In genomic region chr22:47631571-47632102, GRCh38 we compare ENCODE assay signal across 1 cellular context.
TF ChIP-seq lines count a peak whose summit lies in the region.

No MANE protein-coding gene starts in this region.

TF ChIP-seq in K562, 482 proteins besides CTCF, POLR2A, EP300 and RAD21 (continued from another document and continues in another):
- TF ChIP-seq RERE (CRISPR knock-in tag; IDR thresholded peaks at IDR 0.05; ENCODE audit: borderline replicate concordance) (no peak), ZNF217 (CRISPR knock-in tag; IDR thresholded peaks at IDR 0.05) (no peak), FIP1L1 (IDR thresholded peaks at IDR 0.05; ENCODE audit: low read depth, low read length, poor library complexity, severe bottlenecking) (no peak), RBM34 (IDR thresholded peaks at IDR 0.05; ENCODE audit: borderline replicate concordance, insufficient read depth, low read length) (no peak), SIRT6 (IDR thresholded peaks at IDR 0.05; ENCODE audit: low read depth, low read length) (no peak), ILF3 (IDR thresholded peaks at IDR 0.05; ENCODE audit: borderline replicate concordance) (no peak), ZNF408 (CRISPR knock-in tag; IDR thresholded peaks at IDR 0.05; ENCODE audit: low read depth) (no peak), MLX (CRISPR knock-in tag; conservative IDR thresholded peaks at IDR 0.05) (no peak), SNIP1 (IDR thresholded peaks at IDR 0.05; ENCODE audit: low read depth) (no peak), NR2C1 (IDR thresholded peaks at IDR 0.05) (no peak), NR2C1 (tag; IDR thresholded peaks at IDR 0.05) (no peak), SLC30A9 (CRISPR knock-in tag; IDR thresholded peaks at IDR 0.05) (no peak), PKNOX1 (IDR thresholded peaks at IDR 0.05) (no peak), KHSRP (IDR thresholded peaks at IDR 0.05) (no peak), OTX1 (CRISPR knock-in tag; IDR thresholded peaks at IDR 0.05) (no peak), PHF21A (IDR thresholded peaks at IDR 0.05; ENCODE audit: borderline replicate concordance, low read depth) (no peak), ZC3H11A (IDR thresholded peaks at IDR 0.05; ENCODE audit: low read depth, low read length) (no peak), GABPB2 (CRISPR knock-in tag; conservative IDR thresholded peaks at IDR 0.05) (no peak), RBM39 (optimal IDR thresholded peaks at IDR 0.05; ENCODE audit: low read depth, low read length) (no peak), ARID2 (IDR thresholded peaks at IDR 0.05) (no peak), ZNF644 (tag; IDR thresholded peaks at IDR 0.05; ENCODE audit: low read depth) (no peak), FOXJ3 (CRISPR knock-in tag; IDR thresholded peaks at IDR 0.05) (no peak), EZH2 (IDR thresholded peaks at IDR 0.05; ENCODE audit: borderline replicate concordance, low read depth, low read length) (no peak), ZNF311 (CRISPR knock-in tag; IDR thresholded peaks at IDR 0.05) (no peak), SRSF7 (optimal IDR thresholded peaks at IDR 0.05; ENCODE audit: low read depth, low read length) (no peak), ZNF561 (CRISPR knock-in tag; conservative IDR thresholded peaks at IDR 0.05) (no peak), PRPF4 (IDR thresholded peaks at IDR 0.05; ENCODE audit: insufficient read depth, low read depth, low read length, poor library complexity, severe bottlenecking) (no peak), HIVEP1 (CRISPR knock-in tag; IDR thresholded peaks at IDR 0.05) (no peak), POLR2B (IDR thresholded peaks at IDR 0.05; ENCODE audit: low read depth, partially characterized antibody) (peak; percentile 76), TCF7 (IDR thresholded peaks at IDR 0.05; ENCODE audit: borderline replicate concordance) (no peak), HDAC3 (IDR thresholded peaks at IDR 0.05; ENCODE audit: borderline replicate concordance, partially characterized antibody) (no peak), NKRF (IDR thresholded peaks at IDR 0.05; ENCODE audit: borderline replicate concordance) (peak; percentile 94), ZNF3 (CRISPR knock-in tag; IDR thresholded peaks at IDR 0.05) (no peak), ZBTB34 (CRISPR knock-in tag; IDR thresholded peaks at IDR 0.05) (no peak), PRMT5 (CRISPR knock-in tag; IDR thresholded peaks at IDR 0.05) (no peak), ZBED1 (IDR thresholded peaks at IDR 0.05) (no peak), ZNF174 (CRISPR knock-in tag; IDR thresholded peaks at IDR 0.05) (no peak), CCNT2 (IDR thresholded peaks at IDR 0.05; ENCODE audit: borderline replicate concordance, extremely low read depth, insufficient read length, low read depth, low read length) (no peak), HDAC1 (IDR thresholded peaks at IDR 0.05) (peak in 1 of 2 experiments; percentile 93; a peak in 2 of 4 replicates)
- TF ChIP-seq, protein P1, sequence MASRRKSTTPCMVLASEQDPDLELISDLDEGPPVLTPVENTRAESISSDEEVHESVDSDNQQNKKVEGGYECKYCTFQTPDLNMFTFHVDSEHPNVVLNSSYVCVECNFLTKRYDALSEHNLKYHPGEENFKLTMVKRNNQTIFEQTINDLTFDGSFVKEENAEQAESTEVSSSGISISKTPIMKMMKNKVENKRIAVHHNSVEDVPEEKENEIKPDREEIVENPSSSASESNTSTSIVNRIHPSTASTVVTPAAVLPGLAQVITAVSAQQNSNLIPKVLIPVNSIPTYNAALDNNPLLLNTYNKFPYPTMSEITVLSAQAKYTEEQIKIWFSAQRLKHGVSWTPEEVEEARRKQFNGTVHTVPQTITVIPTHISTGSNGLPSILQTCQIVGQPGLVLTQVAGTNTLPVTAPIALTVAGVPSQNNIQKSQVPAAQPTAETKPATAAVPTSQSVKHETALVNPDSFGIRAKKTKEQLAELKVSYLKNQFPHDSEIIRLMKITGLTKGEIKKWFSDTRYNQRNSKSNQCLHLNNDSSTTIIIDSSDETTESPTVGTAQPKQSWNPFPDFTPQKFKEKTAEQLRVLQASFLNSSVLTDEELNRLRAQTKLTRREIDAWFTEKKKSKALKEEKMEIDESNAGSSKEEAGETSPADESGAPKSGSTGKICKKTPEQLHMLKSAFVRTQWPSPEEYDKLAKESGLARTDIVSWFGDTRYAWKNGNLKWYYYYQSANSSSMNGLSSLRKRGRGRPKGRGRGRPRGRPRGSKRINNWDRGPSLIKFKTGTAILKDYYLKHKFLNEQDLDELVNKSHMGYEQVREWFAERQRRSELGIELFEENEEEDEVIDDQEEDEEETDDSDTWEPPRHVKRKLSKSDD (conservative IDR thresholded peaks at IDR 0.05; ENCODE audit: low read length), result no peak
- TF ChIP-seq, protein P2, sequence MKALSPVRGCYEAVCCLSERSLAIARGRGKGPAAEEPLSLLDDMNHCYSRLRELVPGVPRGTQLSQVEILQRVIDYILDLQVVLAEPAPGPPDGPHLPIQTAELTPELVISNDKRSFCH (CRISPR knock-in tag; IDR thresholded peaks at IDR 0.05), result no peak
- TF ChIP-seq, protein P2 (tag; IDR thresholded peaks at IDR 0.05), result peak; percentile 35; the same call in 1 of the 2 replicates
- TF ChIP-seq, protein P3, sequence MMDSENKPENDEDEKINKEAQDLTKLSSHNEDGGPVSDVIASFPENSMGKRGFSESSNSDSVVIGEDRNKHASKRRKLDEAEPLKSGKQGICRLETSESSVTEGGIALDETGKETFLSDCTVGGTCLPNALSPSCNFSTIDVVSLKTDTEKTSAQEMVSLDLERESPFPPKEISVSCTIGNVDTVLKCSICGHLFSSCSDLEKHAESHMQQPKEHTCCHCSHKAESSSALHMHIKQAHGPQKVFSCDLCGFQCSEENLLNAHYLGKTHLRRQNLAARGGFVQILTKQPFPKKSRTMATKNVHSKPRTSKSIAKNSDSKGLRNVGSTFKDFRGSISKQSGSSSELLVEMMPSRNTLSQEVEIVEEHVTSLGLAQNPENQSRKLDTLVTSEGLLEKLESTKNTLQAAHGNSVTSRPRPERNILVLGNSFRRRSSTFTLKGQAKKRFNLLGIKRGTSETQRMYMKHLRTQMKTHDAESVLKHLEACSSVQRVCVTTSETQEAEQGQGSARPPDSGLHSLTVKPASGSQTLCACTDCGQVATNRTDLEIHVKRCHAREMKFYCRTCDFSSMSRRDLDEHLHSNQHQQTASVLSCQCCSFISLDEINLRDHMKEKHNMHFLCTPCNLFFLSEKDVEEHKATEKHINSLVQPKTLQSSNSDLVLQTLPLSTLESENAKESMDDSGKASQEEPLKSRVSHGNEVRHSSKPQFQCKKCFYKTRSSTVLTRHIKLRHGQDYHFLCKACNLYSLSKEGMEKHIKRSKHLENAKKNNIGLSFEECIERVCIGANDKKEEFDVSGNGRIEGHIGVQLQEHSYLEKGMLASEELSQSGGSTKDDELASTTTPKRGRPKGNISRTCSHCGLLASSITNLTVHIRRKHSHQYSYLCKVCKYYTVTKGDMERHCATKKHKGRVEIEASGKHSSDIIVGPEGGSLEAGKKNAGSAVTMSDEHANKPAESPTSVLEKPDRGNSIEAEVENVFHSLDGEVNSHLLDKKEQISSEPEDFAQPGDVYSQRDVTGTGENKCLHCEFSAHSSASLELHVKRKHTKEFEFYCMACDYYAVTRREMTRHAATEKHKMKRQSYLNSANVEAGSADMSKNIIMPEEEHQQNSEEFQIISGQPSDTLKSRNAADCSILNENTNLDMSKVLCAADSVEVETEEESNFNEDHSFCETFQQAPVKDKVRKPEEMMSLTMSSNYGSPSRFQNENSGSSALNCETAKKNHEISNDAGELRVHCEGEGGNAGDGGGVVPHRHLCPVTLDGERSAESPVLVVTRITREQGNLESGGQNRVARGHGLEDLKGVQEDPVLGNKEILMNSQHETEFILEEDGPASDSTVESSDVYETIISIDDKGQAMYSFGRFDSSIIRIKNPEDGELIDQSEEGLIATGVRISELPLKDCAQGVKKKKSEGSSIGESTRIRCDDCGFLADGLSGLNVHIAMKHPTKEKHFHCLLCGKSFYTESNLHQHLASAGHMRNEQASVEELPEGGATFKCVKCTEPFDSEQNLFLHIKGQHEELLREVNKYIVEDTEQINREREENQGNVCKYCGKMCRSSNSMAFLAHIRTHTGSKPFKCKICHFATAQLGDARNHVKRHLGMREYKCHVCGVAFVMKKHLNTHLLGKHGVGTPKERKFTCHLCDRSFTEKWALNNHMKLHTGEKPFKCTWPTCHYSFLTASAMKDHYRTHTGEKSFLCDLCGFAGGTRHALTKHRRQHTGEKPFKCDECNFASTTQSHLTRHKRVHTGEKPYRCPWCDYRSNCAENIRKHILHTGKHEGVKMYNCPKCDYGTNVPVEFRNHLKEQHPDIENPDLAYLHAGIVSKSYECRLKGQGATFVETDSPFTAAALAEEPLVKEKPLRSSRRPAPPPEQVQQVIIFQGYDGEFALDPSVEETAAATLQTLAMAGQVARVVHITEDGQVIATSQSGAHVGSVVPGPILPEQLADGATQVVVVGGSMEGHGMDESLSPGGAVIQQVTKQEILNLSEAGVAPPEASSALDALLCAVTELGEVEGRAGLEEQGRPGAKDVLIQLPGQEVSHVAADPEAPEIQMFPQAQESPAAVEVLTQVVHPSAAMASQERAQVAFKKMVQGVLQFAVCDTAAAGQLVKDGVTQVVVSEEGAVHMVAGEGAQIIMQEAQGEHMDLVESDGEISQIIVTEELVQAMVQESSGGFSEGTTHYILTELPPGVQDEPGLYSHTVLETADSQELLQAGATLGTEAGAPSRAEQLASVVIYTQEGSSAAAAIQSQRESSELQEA (IDR thresholded peaks at IDR 0.05; ENCODE audit: low read depth), result peak; percentile 95
